ENCODE assay signal across 8 cellular contexts in genomic region chr20:53579266-53579580, GRCh38. TPM values are rescaled to one million over a fixed set of nuclear protein-coding genes. Genes with fewer than 3 reads are reported as not detected.
DNase-seq lines count a peak whose midpoint lies in the region; ATAC-seq and TF ChIP-seq lines count a peak whose summit lies in the region.

No MANE protein-coding gene starts in this region.

- peaks cover 95% of the 10 kb centered on the region for H3K36me3 Mint-ChIP-seq in activated CD8-positive, alpha-beta T cell treated with anti-CD3 and anti-CD28 coated beads, Interleukin-2, amount 10 ng/mL, durations not matched to agents 7 days and 5 days (ENCODE audit: low read depth)
- H3K36me3 Mint-ChIP-seq in immature natural killer cell = peaks cover 24 to 56% (median 40%) of the 10 kb centered on the region in 3 donors
- H3K36me3 Mint-ChIP-seq in stimulated activated naive B cell treated with anti-CD40 and anti-IgM and Interleukin-4, amounts not matched to agents 10 μg/mL and 1 μg/mL and 100 μg/mL, for 72 hours = peaks cover 58 to 65% of the 10 kb centered on the region in 2 donors

- POLR2A ChIA-PET in activated CD8-positive, alpha-beta T cell treated with anti-CD3 and anti-CD28 coated beads, Interleukin-2, amount 10 ng/mL, durations not matched to agents 7 days and 5 days (lab: Charles Lee) = interaction anchor here (1.3 to 4.6 kb wide), 8 partner anchors 10 to 305 kb away, joined by 3 to 56 read pairs (median 4); partner anchors contain the start of gene ZNF217

- DNase-seq in HFF-Myc (ENCODE audit: extremely low read depth, low read depth) (no peak), immature natural killer cell (no peak), HuH-7.5 (ENCODE audit: low spot score) (no peak), SKM-1 (lab: John Stamatoyannopoulos, UW; ENCODE audit: unreplicated experiment) (no peak), hepatic stellate cell (ENCODE audit: low spot score) (no peak)
- no peak for DNase-seq in activated CD8-positive, alpha-beta T cell treated with anti-CD3 and anti-CD28 coated beads, Interleukin-2, amount 10 ng/mL, durations not matched to agents 7 days and 5 days
- no peak for DNase-seq in stimulated activated naive B cell treated with anti-CD40 and anti-IgM and Interleukin-4, amounts not matched to agents 10 μg/mL and 1 μg/mL and 100 μg/mL, for 72 hours

- H3K27ac Mint-ChIP-seq in activated CD8-positive, alpha-beta T cell treated with anti-CD3 and anti-CD28 coated beads, Interleukin-2, amount 10 ng/mL, durations not matched to agents 7 days and 5 days = peak overlapping the region; percentile 81
- H3K27ac Mint-ChIP-seq in immature natural killer cell = peak overlapping the region; percentile 77 to 95 (median 92)
- peak overlapping the region; percentile 54 for H3K27ac Mint-ChIP-seq in stimulated activated naive B cell treated with anti-CD40 and anti-IgM and Interleukin-4, amounts not matched to agents 10 μg/mL and 1 μg/mL and 100 μg/mL, for 72 hours

- peak overlapping the region; percentile 80 for H3K4me3 Mint-ChIP-seq in activated CD8-positive, alpha-beta T cell treated with anti-CD3 and anti-CD28 coated beads, Interleukin-2, amount 10 ng/mL, durations not matched to agents 7 days and 5 days
- H3K4me3 Mint-ChIP-seq in immature natural killer cell = peak overlapping the region; percentile 60 to 96 (median 70)
- peak overlapping the region; percentile 82 for H3K4me3 Mint-ChIP-seq in stimulated activated naive B cell treated with anti-CD40 and anti-IgM and Interleukin-4, amounts not matched to agents 10 μg/mL and 1 μg/mL and 100 μg/mL, for 72 hours

- CTCF ChIA-PET in activated CD8-positive, alpha-beta T cell treated with anti-CD3 and anti-CD28 coated beads, Interleukin-2, amount 10 ng/mL, durations not matched to agents 7 days and 5 days (lab: Charles Lee) = interaction anchor here (1.0 to 7.5 kb wide), 22 partner anchors 12 to 371 kb away, joined by 3 to 48 read pairs (median 4); partner anchors contain the start of gene ZNF217

- peaks cover 88% of the 10 kb centered on the region for H3K4me1 Mint-ChIP-seq in activated CD8-positive, alpha-beta T cell treated with anti-CD3 and anti-CD28 coated beads, Interleukin-2, amount 10 ng/mL, durations not matched to agents 7 days and 5 days (ENCODE audit: low read depth)
- peaks cover 66 to 100% of the 10 kb centered on the region in 2 donors for H3K4me1 Mint-ChIP-seq in immature natural killer cell
- H3K4me1 Mint-ChIP-seq in stimulated activated naive B cell treated with anti-CD40 and anti-IgM and Interleukin-4, amounts not matched to agents 10 μg/mL and 1 μg/mL and 100 μg/mL, for 72 hours = peaks cover 38 to 85% of the 10 kb centered on the region in 2 donors

- H3K27me3 Mint-ChIP-seq in activated CD8-positive, alpha-beta T cell treated with anti-CD3 and anti-CD28 coated beads, Interleukin-2, amount 10 ng/mL, durations not matched to agents 7 days and 5 days (ENCODE audit: low read depth) = no peaks in the 10 kb centered on the region
- H3K27me3 Mint-ChIP-seq in immature natural killer cell (ENCODE audit: low read depth in 3 of 3) = peaks cover 0 to 2% (median 0%) of the 10 kb centered on the region in 3 donors
- no peaks in the 10 kb centered on the region for H3K27me3 Mint-ChIP-seq in stimulated activated naive B cell treated with anti-CD40 and anti-IgM and Interleukin-4, amounts not matched to agents 10 μg/mL and 1 μg/mL and 100 μg/mL, for 72 hours

- TF ChIP-seq CTCF in HFF-Myc (IDR thresholded peaks at IDR 0.05; ENCODE audit: low read depth, low read length, missing control alignments) = no peak

- H3K4me3 ChIP-seq in HFF-Myc (replicated peaks; ENCODE audit: low read depth, low read length) = peak overlapping the region; percentile 8; the same call in 1 of the 2 replicates

- ATAC-seq in activated CD8-positive, alpha-beta T cell treated with anti-CD3 and anti-CD28 coated beads, Interleukin-2, amount 10 ng/mL, durations not matched to agents 7 days and 5 days = no peak
- no peak for ATAC-seq in stimulated activated naive B cell treated with anti-CD40 and anti-IgM and Interleukin-4, amounts not matched to agents 10 μg/mL and 1 μg/mL and 100 μg/mL, for 72 hours (replicated peaks)
- ATAC-seq in GM21360 (IDR thresholded peaks at IDR 0.05; ENCODE audit: unreplicated experiment) = no peak

- no peaks in the 10 kb centered on the region for H3K9me3 Mint-ChIP-seq in activated CD8-positive, alpha-beta T cell treated with anti-CD3 and anti-CD28 coated beads, Interleukin-2, amount 10 ng/mL, durations not matched to agents 7 days and 5 days (ENCODE audit: insufficient read depth)
- H3K9me3 Mint-ChIP-seq in immature natural killer cell = no peaks in the 10 kb centered on the region
- no peaks in the 10 kb centered on the region for H3K9me3 Mint-ChIP-seq in stimulated activated naive B cell treated with anti-CD40 and anti-IgM and Interleukin-4, amounts not matched to agents 10 μg/mL and 1 μg/mL and 100 μg/mL, for 72 hours

RNA-seq across cellular contexts. Expression of gene ZNF217, which starts 14.4 kb away (rescaled TPM):
- total RNA-seq in activated CD8-positive, alpha-beta T cell treated with anti-CD3 and anti-CD28 coated beads, Interleukin-2, amount 10 ng/mL, durations not matched to agents 7 days and 5 days = 100 to 1,000 TPM; 104 to 113 TPM
- 10 to 100 TPM in 2 of 3 donors, 1 to 10 TPM in 1; 10.0 to 33.5 (median 16.2) TPM for polyA plus RNA-seq in immature natural killer cell
